8 cellular contexts compared by ENCODE assay signal in genomic region chr13:110915874-110916670, GRCh38. TPM values are rescaled to one million over a fixed set of nuclear protein-coding genes. Genes with fewer than 3 reads are reported as not detected.
DNase-seq lines count a peak whose midpoint lies in the region; ATAC-seq and TF ChIP-seq lines count a peak whose summit lies in the region.

No MANE protein-coding gene starts in this region.

- peaks cover 56% of the 10 kb centered on the region for H3K4me1 Mint-ChIP-seq in HFFc6 (ENCODE audit: low read depth)
- peaks cover 36% of the 10 kb centered on the region for H3K4me1 Mint-ChIP-seq in activated CD8-positive, alpha-beta T cell treated with anti-CD3 and anti-CD28 coated beads for 36 hours (ENCODE audit: low read depth)

- H3K27ac ChIP-seq in C4-2B = peak overlapping the region; percentile 98
- H3K27ac ChIP-seq in sigmoid colon = peak overlapping the region; percentile 98 to 100 (median 100)

- intact Hi-C loops in activated CD8-positive, alpha-beta T cell treated with anti-CD3 and anti-CD28 coated beads for 36 hours (cut with micrococcal nuclease) = loop anchor here (5.0 kb wide), 1 partner anchor 51 kb away; no protein-coding TSS in a partner anchor
- intact Hi-C loops in sigmoid colon (cut with DNase I) = loop anchor here (2.0 to 5.0 kb wide), 5 partner anchors 45 to 306 kb away; no protein-coding TSS in a partner anchor

- H3K4me3 ChIP-seq in sigmoid colon = peak overlapping the region; percentile 76 to 81 (median 79)

- TF ChIP-seq POLR2A in sigmoid colon (IDR thresholded peaks at IDR 0.05) = no peak

- no peaks in the 10 kb centered on the region for H3K27me3 ChIP-seq in sigmoid colon

- H3K27ac Mint-ChIP-seq in HFFc6 = peak overlapping the region; percentile 90
- H3K27ac Mint-ChIP-seq in activated CD8-positive, alpha-beta T cell treated with anti-CD3 and anti-CD28 coated beads for 36 hours = peak overlapping the region; percentile 92

- DNase-seq in HFFc6 (peak; percentile 69), germinal center (ENCODE audit: low spot score) (peak; percentile 12), sigmoid colon (no peak), GM10266 (ENCODE audit: extremely low spot score) (no peak)
- DNase-seq in activated CD8-positive, alpha-beta T cell treated with anti-CD3 and anti-CD28 coated beads for 36 hours = no peak

- POLR2A ChIA-PET in activated CD8-positive, alpha-beta T cell treated with anti-CD3 and anti-CD28 coated beads for 36 hours (lab: Charles Lee) = interaction anchor here (0.8 to 3.1 kb wide), 3 partner anchors 8 to 204 kb away, joined by 3 to 12 read pairs (median 4); no protein-coding TSS in a partner anchor

- H3K36me3 ChIP-seq in sigmoid colon = no peaks in the 10 kb centered on the region

- TF ChIP-seq CTCF in C4-2B (conservative IDR thresholded peaks at IDR 0.05) = no peak
- no peak for TF ChIP-seq CTCF in HFFc6 (IDR thresholded peaks at IDR 0.05)
- no peak for TF ChIP-seq CTCF in activated CD8-positive, alpha-beta T cell treated with anti-CD3 and anti-CD28 coated beads for 36 hours (IDR thresholded peaks at IDR 0.05)
- TF ChIP-seq CTCF in sigmoid colon (IDR thresholded peaks at IDR 0.05) = no peak
- TF ChIP-seq CTCF in GM10266 (IDR thresholded peaks at IDR 0.05; ENCODE audit: control insufficient read depth, insufficient read depth, low read depth, missing control alignments) = no peak

- H3K9me3 Mint-ChIP-seq in HFFc6 = no peaks in the 10 kb centered on the region
- H3K9me3 Mint-ChIP-seq in activated CD8-positive, alpha-beta T cell treated with anti-CD3 and anti-CD28 coated beads for 36 hours = no peaks in the 10 kb centered on the region

- ATAC-seq in activated CD8-positive, alpha-beta T cell treated with anti-CD3 and anti-CD28 coated beads for 36 hours = no peak
- no peak for ATAC-seq in GM18511 (IDR thresholded peaks at IDR 0.05; ENCODE audit: unreplicated experiment)
- no peak for ATAC-seq in HG03280 (IDR thresholded peaks at IDR 0.05; ENCODE audit: unreplicated experiment)

- 2 to 7% methylated on average over 17 of the region's 17 CpGs for WGBS in sigmoid colon, 2 donors

- 0 out of 2 replicates have a peak, but pooled peaks cover 5% of the 10 kb centered on the region for H3K36me3 Mint-ChIP-seq in HFFc6 (ENCODE audit: low read depth)
- peaks cover 15% of the 10 kb centered on the region for H3K36me3 Mint-ChIP-seq in activated CD8-positive, alpha-beta T cell treated with anti-CD3 and anti-CD28 coated beads for 36 hours (ENCODE audit: low read depth)

- peak overlapping the region; percentile 89 for H3K4me3 Mint-ChIP-seq in HFFc6
- H3K4me3 Mint-ChIP-seq in activated CD8-positive, alpha-beta T cell treated with anti-CD3 and anti-CD28 coated beads for 36 hours = peak overlapping the region; percentile 90

- 0 out of 2 replicates have a peak, but pooled peaks cover 4% of the 10 kb centered on the region for H3K27me3 Mint-ChIP-seq in HFFc6 (ENCODE audit: insufficient read depth)
- no peaks in the 10 kb centered on the region for H3K27me3 Mint-ChIP-seq in activated CD8-positive, alpha-beta T cell treated with anti-CD3 and anti-CD28 coated beads for 36 hours

- peaks cover 0 to 36% (median 31%) of the 10 kb centered on the region in 4 donors for H3K4me1 ChIP-seq in sigmoid colon

- peak in 2 of 4 donors; percentile 20 to 55 for TF ChIP-seq EP300 in sigmoid colon (IDR thresholded peaks at IDR 0.05)

- CTCF ChIA-PET in activated CD8-positive, alpha-beta T cell treated with anti-CD3 and anti-CD28 coated beads for 36 hours (lab: Charles Lee) = interaction anchor here (0.6 to 2.9 kb wide), 8 partner anchors 8 to 267 kb away, joined by 3 to 19 read pairs (median 4); no protein-coding TSS in a partner anchor

- no peaks in the 10 kb centered on the region for H3K9me3 ChIP-seq in sigmoid colon

RNA-seq across cellular contexts. Expression of gene ANKRD10, which starts 1.2 kb away (rescaled TPM):
- total RNA-seq in HFFc6 (2021; fragmentation: NEBNext Ultra II Directional; extraction: Animal tissue kit (Norgen Biotek cat#: 25700)) = 10 to 100 TPM; 27.1 to 37.2 (median 33.5) TPM
- total RNA-seq in activated CD8-positive, alpha-beta T cell treated with anti-CD3 and anti-CD28 coated beads for 36 hours = 10 to 100 TPM; 81.6 to 86.1 TPM
- total RNA-seq in sigmoid colon = 100 to 1,000 TPM; 141 to 179 (median 150) TPM
- polyA plus RNA-seq in sigmoid colon = 10 to 100 TPM; 41.4 to 73.0 (median 44.9) TPM

Comparison
In these comparisons a context has a peak if more than half of its experiments do, and no peak if none do; other contexts are left out.
1. DNase-seq: peak in HFFc6 (single experiment) and germinal center (single experiment); none in activated CD8-positive, alpha-beta T cell treated with anti-CD3 and anti-CD28 coated beads for 36 hours (single experiment), sigmoid colon (single experiment) and GM10266 (single experiment).